Comparison of ENCODE assay signal across 1 cellular context in the genomic region with DNA sequence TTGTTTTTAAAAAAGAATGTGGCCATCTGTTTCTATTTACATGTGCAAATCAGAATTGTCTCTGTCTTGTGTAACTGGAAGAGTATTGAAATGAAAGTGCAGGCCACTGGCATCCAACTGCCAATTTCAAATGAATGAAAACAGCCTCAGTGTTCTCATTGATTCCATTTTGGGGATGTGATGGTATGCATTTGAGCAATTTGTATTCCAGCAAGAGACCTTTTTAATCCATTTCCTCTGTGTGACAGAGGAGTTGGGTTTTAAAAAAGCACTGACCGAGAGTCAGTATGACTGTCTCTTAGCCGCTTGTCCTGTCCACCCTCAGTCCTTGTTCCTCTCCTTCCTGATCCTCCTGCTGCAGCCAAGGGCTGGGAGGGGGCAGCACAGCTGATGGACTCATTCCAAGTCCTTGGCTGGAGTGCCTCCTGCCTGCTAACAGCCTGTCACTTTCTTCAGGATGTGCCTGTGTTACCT.
A peak's percentile ranks its signal among the peaks of the same experiment; 100 is the strongest.
TF ChIP-seq lines count a peak whose summit lies in the region.

No MANE protein-coding gene starts in this region.

TF ChIP-seq in SK-N-SH treated with all-trans-retinoic acid at 6 μM for 48 hours, 23 proteins besides CTCF, POLR2A, EP300 and RAD21 (continued from another document):
- TF ChIP-seq, protein P1, sequence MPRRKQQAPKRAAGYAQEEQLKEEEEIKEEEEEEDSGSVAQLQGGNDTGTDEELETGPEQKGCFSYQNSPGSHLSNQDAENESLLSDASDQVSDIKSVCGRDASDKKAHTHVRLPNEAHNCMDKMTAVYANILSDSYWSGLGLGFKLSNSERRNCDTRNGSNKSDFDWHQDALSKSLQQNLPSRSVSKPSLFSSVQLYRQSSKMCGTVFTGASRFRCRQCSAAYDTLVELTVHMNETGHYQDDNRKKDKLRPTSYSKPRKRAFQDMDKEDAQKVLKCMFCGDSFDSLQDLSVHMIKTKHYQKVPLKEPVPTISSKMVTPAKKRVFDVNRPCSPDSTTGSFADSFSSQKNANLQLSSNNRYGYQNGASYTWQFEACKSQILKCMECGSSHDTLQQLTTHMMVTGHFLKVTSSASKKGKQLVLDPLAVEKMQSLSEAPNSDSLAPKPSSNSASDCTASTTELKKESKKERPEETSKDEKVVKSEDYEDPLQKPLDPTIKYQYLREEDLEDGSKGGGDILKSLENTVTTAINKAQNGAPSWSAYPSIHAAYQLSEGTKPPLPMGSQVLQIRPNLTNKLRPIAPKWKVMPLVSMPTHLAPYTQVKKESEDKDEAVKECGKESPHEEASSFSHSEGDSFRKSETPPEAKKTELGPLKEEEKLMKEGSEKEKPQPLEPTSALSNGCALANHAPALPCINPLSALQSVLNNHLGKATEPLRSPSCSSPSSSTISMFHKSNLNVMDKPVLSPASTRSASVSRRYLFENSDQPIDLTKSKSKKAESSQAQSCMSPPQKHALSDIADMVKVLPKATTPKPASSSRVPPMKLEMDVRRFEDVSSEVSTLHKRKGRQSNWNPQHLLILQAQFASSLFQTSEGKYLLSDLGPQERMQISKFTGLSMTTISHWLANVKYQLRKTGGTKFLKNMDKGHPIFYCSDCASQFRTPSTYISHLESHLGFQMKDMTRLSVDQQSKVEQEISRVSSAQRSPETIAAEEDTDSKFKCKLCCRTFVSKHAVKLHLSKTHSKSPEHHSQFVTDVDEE (CRISPR knock-in tag; IDR thresholded peaks at IDR 0.05), result peak; percentile 26; the same call in 1 of the 2 replicates
- no peak for TF ChIP-seq BACH2 (CRISPR knock-in tag; IDR thresholded peaks at IDR 0.05; ENCODE audit: borderline replicate concordance)
- no peak for TF ChIP-seq OSR1 (CRISPR knock-in tag; IDR thresholded peaks at IDR 0.05)
- TF ChIP-seq ZFP30 (CRISPR knock-in tag; IDR thresholded peaks at IDR 0.05), result no peak
- TF ChIP-seq RARB (CRISPR knock-in tag; IDR thresholded peaks at IDR 0.05), result no peak
TF ChIP-seq in SK-N-SH treated with all-trans-retinoic acid at 6 μM for 48 hours: peak in this region for 3.
